ENCODE assay signal across 19 cellular contexts in genomic region chr1:32329931-32330466, GRCh38. TPM values are rescaled to one million over a fixed set of nuclear protein-coding genes. Genes with fewer than 3 reads are reported as not detected.
DNase-seq lines count a peak whose midpoint lies in the region; ATAC-seq and TF ChIP-seq lines count a peak whose summit lies in the region.
"Had no signal": no experiment of that assay in that cellular context is flagged by ENCODE, and none has a peak within 500 bp of the region (broad histone marks: within the 10 kb centered on the region; RNA-seq: fewer than 3 reads in every experiment).

No MANE protein-coding gene starts in this region.

- H3K4me2 ChIP-seq in mesenchymal stem cell (ENCODE audit: low read length, poor library complexity, severe bottlenecking) = no peak overlapping the region

- H3K9me3 ChIP-seq in HEK293 (ENCODE audit: control insufficient read depth, insufficient read depth, low read depth, low read length) (no peaks in the 10 kb centered on the region), mesenchymal stem cell (ENCODE audit: control insufficient read depth, low read length) (no peaks in the 10 kb centered on the region), upper lobe of right lung (no peaks in the 10 kb centered on the region)
- H3K9me3 ChIP-seq: adrenal gland, right atrium auricular region, suprapubic skin had no signal

- peaks cover 9 to 22% of the 10 kb centered on the region in 2 donors for H3K4me1 Mint-ChIP-seq in natural killer cell treated with Interleukin-12 subunit alpha and Interleukin-12 subunit beta and Interleukin-15 and Interleukin-18, amount 100 ng/mL, for 72 hours (ENCODE audit: low read depth in 2 of 2)
- H3K4me1 Mint-ChIP-seq in natural killer cell = peaks cover 21% of the 10 kb centered on the region in 2 donors
- peaks cover 36% of the 10 kb centered on the region for H3K4me1 Mint-ChIP-seq in mesothelial cell of epicardium

- peak overlapping the region; percentile 4 to 50 for H3K27ac Mint-ChIP-seq in natural killer cell treated with Interleukin-12 subunit alpha and Interleukin-12 subunit beta and Interleukin-15 and Interleukin-18, amount 100 ng/mL, for 72 hours
- peak overlapping the region in 1 of 2 donors; percentile 51 for H3K27ac Mint-ChIP-seq in natural killer cell
- no peak overlapping the region for H3K27ac Mint-ChIP-seq in mesothelial cell of epicardium

- no peak overlapping the region for H3K4me3 Mint-ChIP-seq in natural killer cell treated with Interleukin-12 subunit alpha and Interleukin-12 subunit beta and Interleukin-15 and Interleukin-18, amount 100 ng/mL, for 72 hours
- no peak overlapping the region for H3K4me3 Mint-ChIP-seq in natural killer cell
- no peak overlapping the region for H3K4me3 Mint-ChIP-seq in mesothelial cell of epicardium
- H3K4me3 Mint-ChIP-seq: activated CD8-positive, alpha-beta memory T cell treated with anti-CD3 and anti-CD28 coated beads, Interleukin-2, amount 10 ng/mL, durations not matched to agents 7 days and 5 days had no signal

- H3K23ac ChIP-seq in mesenchymal stem cell (ENCODE audit: low read length in 2 of 2) = no peak overlapping the region

- H3K18ac ChIP-seq in mesenchymal stem cell (ENCODE audit: low read depth in 1 of 2, low read length in 2 of 2) = no peak overlapping the region

- no peak overlapping the region for H2BK120ac ChIP-seq in mesenchymal stem cell (ENCODE audit: low read depth, low read length)

- H3K36me3 Mint-ChIP-seq in natural killer cell treated with Interleukin-12 subunit alpha and Interleukin-12 subunit beta and Interleukin-15 and Interleukin-18, amount 100 ng/mL, for 72 hours = peaks cover 35% of the 10 kb centered on the region
- peaks cover 11% of the 10 kb centered on the region for H3K36me3 Mint-ChIP-seq in natural killer cell
- H3K36me3 Mint-ChIP-seq in mesothelial cell of epicardium = peaks cover 30% of the 10 kb centered on the region

- no peaks in the 10 kb centered on the region for H3K9me3 Mint-ChIP-seq in natural killer cell treated with Interleukin-12 subunit alpha and Interleukin-12 subunit beta and Interleukin-15 and Interleukin-18, amount 100 ng/mL, for 72 hours
- H3K9me3 Mint-ChIP-seq in natural killer cell (no peaks in the 10 kb centered on the region), mesothelial cell of epicardium (no peaks in the 10 kb centered on the region)

- CTCF ChIA-PET in HEK293 (lab: Yijun Ruan, JAX) = interaction anchor here (0.7 to 1.5 kb wide), 3 partner anchors 82 to 114 kb away, joined by 3 to 4 read pairs (median 3); partner anchors contain the start of gene FAM167B

- ATAC-seq in natural killer cell treated with Interleukin-12 subunit alpha and Interleukin-12 subunit beta and Interleukin-15 and Interleukin-18, amount 100 ng/mL, for 72 hours = no peak
- no peak for ATAC-seq in natural killer cell
- no peak for ATAC-seq in upper lobe of right lung
- ATAC-seq in HG02588 (IDR thresholded peaks at IDR 0.05; ENCODE audit: unreplicated experiment) = no peak
- ATAC-seq: activated CD8-positive, alpha-beta memory T cell treated with anti-CD3 and anti-CD28 coated beads, Interleukin-2, amount 10 ng/mL, durations not matched to agents 7 days and 5 days; left lobe of liver had no signal

- no peak overlapping the region for H3K9ac ChIP-seq in mesenchymal stem cell (ENCODE audit: low read length)

- no peak overlapping the region for H2AFZ ChIP-seq in mesenchymal stem cell (ENCODE audit: low read depth, low read length)

- no peak overlapping the region for H4K8ac ChIP-seq in mesenchymal stem cell (ENCODE audit: low read length)

- no peak overlapping the region for H2BK5ac ChIP-seq in mesenchymal stem cell (ENCODE audit: low read depth, low read length, poor library complexity, severe bottlenecking)

- H3K36me3 ChIP-seq in HEK293 (ENCODE audit: control insufficient read depth in 2 of 2, insufficient read depth in 1 of 2, low read length in 2 of 2) (peaks cover 17 to 98% of the 10 kb centered on the region in 2 experiments), mesenchymal stem cell (ENCODE audit: control insufficient read depth in 1 of 2, insufficient read depth in 2 of 2, low read depth in 1 of 2, low read length in 2 of 2) (peaks cover 68 to 87% of the 10 kb centered on the region in 2 experiments), upper lobe of right lung (peaks cover 67% of the 10 kb centered on the region)

- intact Hi-C loops in natural killer cell (cut with micrococcal nuclease) = no loop called here
- intact Hi-C loops in upper lobe of right lung (cut with DNase I) = no loop called here

- POLR2A ChIA-PET in HEK293 (lab: Yijun Ruan, JAX) = interaction anchor here (0.6 kb wide), 1 partner anchor 93 kb away, joined by 3 read pairs; no protein-coding TSS in a partner anchor

- H3K14ac ChIP-seq in mesenchymal stem cell (ENCODE audit: low read length in 2 of 2) = no peak overlapping the region

- 98% methylated on average over 3 of the region's 4 CpGs for WGBS in mesenchymal stem cell

- no peaks in the 10 kb centered on the region for H3K27me3 ChIP-seq in mesenchymal stem cell (ENCODE audit: control insufficient read depth in 1 of 2, insufficient read depth in 1 of 2, low read length in 2 of 2)
- no peaks in the 10 kb centered on the region for H3K27me3 ChIP-seq in upper lobe of right lung
- H3K27me3 ChIP-seq: adrenal gland, right atrium auricular region, suprapubic skin had no signal

- no peak for DNase-seq in natural killer cell treated with Interleukin-12 subunit alpha and Interleukin-12 subunit beta and Interleukin-15 and Interleukin-18, amount 100 ng/mL, for 72 hours (ENCODE audit: low spot score)
- DNase-seq in natural killer cell = no peak
- no peak for DNase-seq in mesenchymal stem cell
- DNase-seq in upper lobe of right lung = peak; percentile 7
- DNase-seq in mesothelial cell of epicardium (ENCODE audit: low spot score in 2 of 2, unreplicated experiment in 2 of 2) = no peak
- DNase-seq: activated CD4-positive, alpha-beta T cell treated with anti-CD3 and anti-CD28 coated beads for 4 hours; activated CD8-positive, alpha-beta memory T cell treated with anti-CD3 and anti-CD28 coated beads, Interleukin-2, amount 10 ng/mL, durations not matched to agents 7 days and 5 days; adrenal gland; IMR-90; NCI-H1048; NCI-H1694 treated with DMSO at 0.1 percent for 48 hours; NCI-H2171; NCI-H510A had no signal

- H3K4me1 ChIP-seq in HEK293 (ENCODE audit: control insufficient read depth, insufficient read depth, low read length) (no peaks in the 10 kb centered on the region), mesenchymal stem cell (ENCODE audit: control insufficient read depth, insufficient read depth, low read depth, low read length) (peaks cover 19% of the 10 kb centered on the region), upper lobe of right lung (peaks cover 7% of the 10 kb centered on the region)

- H3K27me3 Mint-ChIP-seq in natural killer cell treated with Interleukin-12 subunit alpha and Interleukin-12 subunit beta and Interleukin-15 and Interleukin-18, amount 100 ng/mL, for 72 hours = no peaks in the 10 kb centered on the region
- H3K27me3 Mint-ChIP-seq in natural killer cell (ENCODE audit: low read depth in 2 of 2) (no peaks in the 10 kb centered on the region), mesothelial cell of epicardium (ENCODE audit: low read depth) (no peaks in the 10 kb centered on the region)
- H3K27me3 Mint-ChIP-seq: activated CD8-positive, alpha-beta memory T cell treated with anti-CD3 and anti-CD28 coated beads, Interleukin-2, amount 10 ng/mL, durations not matched to agents 7 days and 5 days had no signal

- no peak for TF ChIP-seq CTCF in natural killer cell (IDR thresholded peaks at IDR 0.05)
- TF ChIP-seq CTCF in HEK293 (tag by site-specific recombination; IDR thresholded peaks at IDR 0.05) = no peak
- no peak for TF ChIP-seq CTCF in upper lobe of right lung (IDR thresholded peaks at IDR 0.05)
- TF ChIP-seq CTCF in mesothelial cell of epicardium (IDR thresholded peaks at IDR 0.05; ENCODE audit: unreplicated experiment) = no peak

- H3K27ac ChIP-seq in HEK293 (ENCODE audit: extremely low read depth, low read depth, low read length) (no peak overlapping the region), mesenchymal stem cell (ENCODE audit: low read length, poor library complexity, severe bottlenecking) (no peak overlapping the region), upper lobe of right lung (no peak overlapping the region)
- H3K27ac ChIP-seq: adrenal gland, right atrium auricular region, SK-N-MC, suprapubic skin had no signal

- H3K79me1 ChIP-seq in mesenchymal stem cell (replicated peaks; ENCODE audit: low read length, poor library complexity, severe bottlenecking) = peaks cover 8% of the 10 kb centered on the region

- H2AK5ac ChIP-seq in mesenchymal stem cell (ENCODE audit: low read length, severe bottlenecking) = no peak overlapping the region

- H3K4ac ChIP-seq in mesenchymal stem cell (ENCODE audit: low read depth in 1 of 2, low read length in 2 of 2) = no peak overlapping the region

- H2BK15ac ChIP-seq in mesenchymal stem cell (ENCODE audit: low read depth, poor library complexity, severe bottlenecking) = peak overlapping the region; percentile 21

- no peak overlapping the region for H4K91ac ChIP-seq in mesenchymal stem cell (ENCODE audit: low read length)

- H3K4me3 ChIP-seq in HEK293 (ENCODE audit: low read depth, low read length) (no peak overlapping the region), mesenchymal stem cell (ENCODE audit: insufficient read depth in 1 of 2, low read depth in 1 of 2, low read length in 2 of 2) (no peak overlapping the region), upper lobe of right lung (no peak overlapping the region)
- H3K4me3 ChIP-seq: adrenal gland, right atrium auricular region, SK-N-MC, suprapubic skin had no signal

- no peak overlapping the region for H2BK12ac ChIP-seq in mesenchymal stem cell (ENCODE audit: low read length in 2 of 2)

RNA-seq across cellular contexts. Expression of gene MARCKSL1, which starts 6.0 kb away (rescaled TPM):
- 10 to 100 TPM; 11.8 to 35.9 TPM for total RNA-seq in natural killer cell treated with Interleukin-12 subunit alpha and Interleukin-12 subunit beta and Interleukin-15 and Interleukin-18, amount 100 ng/mL, for 72 hours
- 10 to 100 TPM; 21.7 to 26.1 (median 21.8) TPM for total RNA-seq in natural killer cell
- polyA plus RNA-seq in mesenchymal stem cell (2013, experiment 1 of 2) = 391 TPM
- 395 TPM for polyA plus RNA-seq in mesenchymal stem cell (2013, experiment 2 of 2)
- 44.5 TPM for total RNA-seq in upper lobe of right lung
- total RNA-seq in mesothelial cell of epicardium = 487 to 496 TPM (median 495 TPM) in 3 replicates

RNA-seq across cellular contexts. Expression of gene FAM229A, which starts 32.3 kb away (rescaled TPM):
- total RNA-seq in natural killer cell treated with Interleukin-12 subunit alpha and Interleukin-12 subunit beta and Interleukin-15 and Interleukin-18, amount 100 ng/mL, for 72 hours = 10 to 100 TPM in 1 of 2 donors, 1 to 10 TPM in 1; 6.2 to 13.4 TPM
- total RNA-seq in natural killer cell = 10 to 100 TPM; 18.3 to 23.5 (median 21.0) TPM
- polyA plus RNA-seq in mesenchymal stem cell (2013, experiment 1 of 2) = 3.5 TPM
- 2.7 TPM for polyA plus RNA-seq in mesenchymal stem cell (2013, experiment 2 of 2)
- total RNA-seq in upper lobe of right lung = 9.3 TPM
- total RNA-seq in mesothelial cell of epicardium = 12.5 to 12.9 TPM (median 12.5 TPM) in 3 replicates

RNA-seq across cellular contexts. Expression of gene TSSK3, which starts 32.3 kb away (rescaled TPM):
- under 1 TPM in 1 of 2 donors, not detected in 1; 0.36 TPM for total RNA-seq in natural killer cell treated with Interleukin-12 subunit alpha and Interleukin-12 subunit beta and Interleukin-15 and Interleukin-18, amount 100 ng/mL, for 72 hours
- total RNA-seq in natural killer cell = 1 to 10 TPM; 1.2 to 3.7 (median 1.4) TPM
- 0.86 TPM for polyA plus RNA-seq in mesenchymal stem cell (2013, experiment 1 of 2)
- 0.52 TPM for polyA plus RNA-seq in mesenchymal stem cell (2013, experiment 2 of 2)
- total RNA-seq in upper lobe of right lung = 2.5 TPM
- total RNA-seq in mesothelial cell of epicardium = 6.6 to 8.1 TPM (median 7.8 TPM) in 3 replicates
- total RNA-seq: IMR-90 had no signal

RNA-seq across cellular contexts. Expression of gene HDAC1, which starts 38.1 kb away (rescaled TPM):
- 100 to 1,000 TPM; 186 to 225 TPM for total RNA-seq in natural killer cell treated with Interleukin-12 subunit alpha and Interleukin-12 subunit beta and Interleukin-15 and Interleukin-18, amount 100 ng/mL, for 72 hours
- 100 to 1,000 TPM; 110 to 133 (median 125) TPM for total RNA-seq in natural killer cell
- 73.3 TPM for polyA plus RNA-seq in mesenchymal stem cell (2013, experiment 1 of 2)
- 73.2 TPM for polyA plus RNA-seq in mesenchymal stem cell (2013, experiment 2 of 2)
- 71.2 TPM for total RNA-seq in upper lobe of right lung
- 122 to 131 TPM (median 127 TPM) in 3 replicates for total RNA-seq in mesothelial cell of epicardium

Comparison
In these comparisons a context has a peak if more than half of its experiments do, and no peak if none do; other contexts are left out.
1. RNA of gene MARCKSL1, which starts 6.0 kb away (total RNA-seq): 487 to 496 TPM in mesothelial cell of epicardium; 44.5 TPM in upper lobe of right lung (single experiment), 11.8 to 35.9 TPM in natural killer cell treated with Interleukin-12 subunit alpha and Interleukin-12 subunit beta and Interleukin-15 and Interleukin-18, amount 100 ng/mL, for 72 hours and 21.7 to 26.1 TPM in natural killer cell; every median in the first group is over 10 times any median in the second.